ENCODE assay signal across 1 cellular context in the genomic region with DNA sequence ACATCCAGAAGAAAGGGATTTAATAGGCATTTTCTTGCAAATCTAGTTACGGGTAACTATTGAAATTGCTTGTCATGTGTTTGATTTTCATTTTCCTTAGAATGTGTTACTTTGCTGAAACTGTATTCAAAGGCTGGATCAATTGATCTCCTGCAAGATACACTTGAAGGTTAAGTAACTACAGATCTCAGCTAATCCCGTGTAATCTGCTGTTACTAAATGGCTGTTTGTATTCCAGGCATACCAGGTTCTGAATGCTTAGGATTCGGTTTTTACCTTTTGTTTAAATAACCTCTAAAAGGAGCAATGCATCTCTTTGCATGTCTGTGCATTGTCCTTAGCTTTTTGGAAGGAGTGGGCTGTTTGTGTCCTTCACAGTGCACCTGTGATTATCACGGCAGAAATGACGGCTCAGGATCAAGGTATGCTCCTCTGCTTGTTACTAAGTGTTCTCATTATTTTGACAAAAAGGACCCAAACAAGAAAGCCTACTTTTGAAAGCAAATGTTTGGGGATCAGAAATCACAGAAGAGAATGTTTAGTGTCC.
TF ChIP-seq lines count a peak whose summit lies in the region.

A gene with protein sequence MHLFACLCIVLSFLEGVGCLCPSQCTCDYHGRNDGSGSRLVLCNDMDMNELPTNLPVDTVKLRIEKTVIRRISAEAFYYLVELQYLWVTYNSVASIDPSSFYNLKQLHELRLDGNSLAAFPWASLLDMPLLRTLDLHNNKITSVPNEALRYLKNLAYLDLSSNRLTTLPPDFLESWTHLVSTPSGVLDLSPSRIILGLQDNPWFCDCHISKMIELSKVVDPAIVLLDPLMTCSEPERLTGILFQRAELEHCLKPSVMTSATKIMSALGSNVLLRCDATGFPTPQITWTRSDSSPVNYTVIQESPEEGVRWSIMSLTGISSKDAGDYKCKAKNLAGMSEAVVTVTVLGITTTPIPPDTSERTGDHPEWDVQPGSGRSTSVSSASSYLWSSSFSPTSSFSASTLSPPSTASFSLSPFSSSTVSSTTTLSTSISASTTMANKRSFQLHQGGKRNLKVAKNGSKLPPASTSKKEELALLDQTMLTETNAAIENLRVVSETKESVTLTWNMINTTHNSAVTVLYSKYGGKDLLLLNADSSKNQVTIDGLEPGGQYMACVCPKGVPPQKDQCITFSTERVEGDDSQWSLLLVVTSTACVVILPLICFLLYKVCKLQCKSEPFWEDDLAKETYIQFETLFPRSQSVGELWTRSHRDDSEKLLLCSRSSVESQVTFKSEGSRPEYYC (plus strand): TSS at position 212 of the 547 bp plus-strand sequence. CDS start 95 bp downstream, at position 307.

TF ChIP-seq in H1, 55 proteins besides CTCF, POLR2A, EP300 and RAD21:
- TF ChIP-seq RBBP5 (IDR thresholded peaks at IDR 0.05; ENCODE audit: borderline replicate concordance, low read depth, low read length) (no peak), BRCA1 (IDR thresholded peaks at IDR 0.05; ENCODE audit: low read depth, low read length) (no peak), PHF8 (conservative IDR thresholded peaks at IDR 0.05; ENCODE audit: low read depth, low read length) (no peak), RXRA (IDR thresholded peaks at IDR 0.05; ENCODE audit: insufficient read depth, low read depth, low read length) (no peak), SP4 (IDR thresholded peaks at IDR 0.05; ENCODE audit: low read length) (no peak), SIX5 (IDR thresholded peaks at IDR 0.05; ENCODE audit: low read depth, low read length) (no peak), ZNF274 (IDR thresholded peaks at IDR 0.05; ENCODE audit: borderline replicate concordance, extremely low read depth, low read length) (no peak), YY1 (IDR thresholded peaks at IDR 0.05; ENCODE audit: low read depth, low read length) (no peak)
